In the genomic region with DNA sequence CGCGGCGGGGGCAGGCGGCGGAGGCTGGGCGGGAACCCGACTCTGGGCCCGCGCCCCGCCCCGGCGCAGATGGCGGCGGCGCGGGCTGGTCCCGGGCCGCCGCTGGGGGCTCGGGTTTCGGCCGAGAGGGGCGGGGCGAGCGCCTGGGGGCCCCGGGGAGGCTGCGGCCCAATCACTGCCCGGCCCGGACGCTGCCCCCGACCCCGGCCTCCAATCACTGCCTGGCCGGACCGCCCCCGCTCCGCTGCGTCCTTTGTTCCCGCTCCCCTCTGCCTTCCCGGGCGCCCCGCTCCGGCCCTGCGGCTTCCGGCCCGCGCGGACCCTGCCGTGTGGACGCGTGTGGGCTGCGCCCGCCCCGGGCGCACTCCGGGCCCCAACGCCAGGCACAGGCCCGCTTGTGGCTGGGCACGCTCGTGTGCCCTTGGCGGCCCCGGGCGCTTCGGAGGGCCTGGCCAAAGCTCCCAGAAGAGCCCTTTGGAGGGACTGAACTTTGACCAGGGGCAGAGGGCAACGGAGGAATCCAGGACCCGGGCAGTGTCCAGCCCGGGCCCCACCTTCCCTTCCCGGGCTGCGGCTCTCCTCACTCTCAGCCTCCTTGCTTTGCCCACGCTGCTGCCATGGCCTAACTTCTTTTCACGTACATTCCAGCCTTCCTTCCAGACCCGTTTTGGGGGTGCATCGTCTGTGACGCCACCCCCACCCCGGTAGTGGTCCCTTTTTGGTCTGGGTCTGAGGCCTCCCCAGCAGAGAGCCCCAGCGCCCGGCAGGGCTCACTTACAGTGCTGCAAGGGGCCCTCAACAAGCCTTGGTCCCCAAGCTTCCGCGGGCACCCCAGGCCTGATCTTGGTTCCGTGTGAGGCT, we compare ENCODE assay signal across 8 cellular contexts. TPM values are rescaled to one million over a fixed set of nuclear protein-coding genes. Genes with fewer than 3 reads are reported as not detected.
DNase-seq lines count a peak whose midpoint lies in the region; ATAC-seq, FAIRE-seq and TF ChIP-seq lines count a peak whose summit lies in the region.

No MANE protein-coding gene starts in this region.

- H2AFZ ChIP-seq in ACC112 (ENCODE audit: low read length, unreplicated experiment), result peak overlapping the region; percentile 86

- WGBS in small intestine, 3 donors, result 9 to 20% (median 19%) methylated on average over 44 to 79 of the region's 79 CpGs

- H3K4me1 ChIP-seq in ACC112 (ENCODE audit: control insufficient read depth, insufficient read depth, low read length, unreplicated experiment) (peaks cover 14% of the 10 kb centered on the region), kidney (ENCODE audit: control insufficient read depth in 1 of 2, insufficient read depth in 1 of 2, low read depth in 1 of 2, low read length in 2 of 2) (peaks cover 0 to 6% of the 10 kb centered on the region in 2 donors), small intestine (ENCODE audit: control insufficient read depth in 2 of 2, insufficient read depth in 1 of 2, low read depth in 1 of 2, low read length in 1 of 2) (no peaks in the 10 kb centered on the region)

- no peaks in the 10 kb centered on the region for H3K27me3 ChIP-seq in ACC112 (ENCODE audit: insufficient read depth, low read length)
- no peaks in the 10 kb centered on the region for H3K27me3 ChIP-seq in small intestine (ENCODE audit: control insufficient read depth in 2 of 2, insufficient read depth in 2 of 2, low read length in 2 of 2)

- H3K27ac ChIP-seq in ACC112 (ENCODE audit: low read depth, low read length) (peak overlapping the region; percentile 63; the same call in 1 of the 2 replicates), kidney (ENCODE audit: low read depth in 2 of 2, low read length in 2 of 2) (peak overlapping the region; percentile 92 to 94), small intestine (ENCODE audit: low read depth in 1 of 2, low read length in 1 of 2) (peak overlapping the region; percentile 85 to 86)

- intact Hi-C loops in kidney (cut with DNase I), result loop anchor here (5.0 kb wide), 1 partner anchor 36 kb away; no protein-coding TSS in a partner anchor

- no peaks in the 10 kb centered on the region for H3K79me2 ChIP-seq in ACC112 (ENCODE audit: control insufficient read depth, insufficient read depth, low read length, unreplicated experiment)

- peak; percentile 23 for TF ChIP-seq CTCF in chondrocyte (IDR thresholded peaks at IDR 0.05)
- TF ChIP-seq CTCF in kidney (IDR thresholded peaks at IDR 0.05; ENCODE audit: borderline replicate concordance, extremely low read depth, insufficient read depth), result no peak

- no peaks in the 10 kb centered on the region for H3K27me3 Mint-ChIP-seq in chondrocyte (ENCODE audit: low read depth)

- TF ChIP-seq POLR2A in GM12892 (IDR thresholded peaks at IDR 0.05; ENCODE audit: low read depth, low read length), result peak; percentile 70; the same call in 1 of the 2 replicates

- no peaks in the 10 kb centered on the region for H3K9me3 Mint-ChIP-seq in chondrocyte (ENCODE audit: low read depth)

- peak overlapping the region; percentile 15 to 81 for H3K9ac ChIP-seq in kidney (ENCODE audit: low read length in 2 of 2)

- no peaks in the 10 kb centered on the region for H3K36me3 ChIP-seq in ACC112 (ENCODE audit: insufficient read depth, low read length)
- H3K36me3 ChIP-seq in kidney (ENCODE audit: control insufficient read depth in 1 of 2, insufficient read depth in 2 of 2, low read length in 2 of 2), result no peaks in the 10 kb centered on the region
- H3K36me3 ChIP-seq in small intestine (ENCODE audit: control insufficient read depth in 2 of 2, insufficient read depth in 2 of 2, low read length in 2 of 2), result no peaks in the 10 kb centered on the region

- H3K27ac Mint-ChIP-seq in chondrocyte (ENCODE audit: unreplicated experiment), result peak overlapping the region; percentile 80

- peak overlapping the region; percentile 74 for H3K4me3 Mint-ChIP-seq in chondrocyte (ENCODE audit: unreplicated experiment)

- no peaks in the 10 kb centered on the region for H3K36me3 Mint-ChIP-seq in chondrocyte (ENCODE audit: low read depth)

- H3K4me3 ChIP-seq in ACC112 (ENCODE audit: low read depth, low read length) (peak overlapping the region; percentile 79), kidney (ENCODE audit: low read length in 2 of 2) (peak overlapping the region; percentile 38 to 59), small intestine (ENCODE audit: low read depth in 1 of 2, low read length in 2 of 2) (peak overlapping the region; percentile 39 to 67)

- ATAC-seq in HG02798 (IDR thresholded peaks at IDR 0.05; ENCODE audit: poor library complexity, unreplicated experiment), result peak; percentile 80

- DNase-seq in GM12892 (ENCODE audit: insufficient read length), result peak; percentile 95
- peak; percentile 54 to 71 for DNase-seq in NOMO-1 (lab: John Stamatoyannopoulos, UW; ENCODE audit: unreplicated experiment in 2 of 2)
- DNase-seq in chondrocyte (ENCODE audit: low spot score), result no peak
- peak; percentile 96 for DNase-seq in kidney
- peak; percentile 58 for DNase-seq in small intestine
- DNase-seq in SIG-M5 (lab: John Stamatoyannopoulos, UW), result no peak

- peaks cover 8% of the 10 kb centered on the region for H3K4me1 Mint-ChIP-seq in chondrocyte (ENCODE audit: low read depth)

- peak; percentile 74 for FAIRE-seq in GM12892 (lab: Jason Lieb, UNC)
- FAIRE-seq in kidney (lab: Jason Lieb, UNC), result no peak
- no peak for FAIRE-seq in small intestine (lab: Jason Lieb, UNC)

- no peaks in the 10 kb centered on the region for H3K9me3 ChIP-seq in kidney (ENCODE audit: control insufficient read depth in 1 of 2, low read length in 2 of 2)
- H3K9me3 ChIP-seq in small intestine (ENCODE audit: control insufficient read depth, low read depth), result no peaks in the 10 kb centered on the region

RNA-seq across cellular contexts. Expression of gene PTMA, which starts 27.1 kb away (rescaled TPM):
- polyA plus RNA-seq in GM12892 (2012; ENCODE audit: missing spikeins), result 1,875 TPM
- total RNA-seq in chondrocyte (391 to 435 TPM (median 409 TPM) in 3 replicates), kidney (1,173 TPM)
- polyA plus RNA-seq in kidney (ENCODE audit: insufficient read depth, low read depth, low replicate concordance) (825 TPM), small intestine (1,000 to 10,000 TPM; 1,019 to 2,156 (median 1,110) TPM)

Comparison
In these comparisons a context has a peak if more than half of its experiments do, and no peak if none do; other contexts are left out.
1. DNase-seq: peak in GM12892 (single experiment), NOMO-1 (2 of 2), kidney (single experiment) and small intestine (single experiment); none in chondrocyte (single experiment) and SIG-M5 (single experiment).
2. Peak in every context shown above with its lines, with median percentiles within 50 percentile points of each other: H3K27ac ChIP-seq and H3K4me3 ChIP-seq.